Comparison of ENCODE assay signal across 22 cellular contexts in the genomic region with DNA sequence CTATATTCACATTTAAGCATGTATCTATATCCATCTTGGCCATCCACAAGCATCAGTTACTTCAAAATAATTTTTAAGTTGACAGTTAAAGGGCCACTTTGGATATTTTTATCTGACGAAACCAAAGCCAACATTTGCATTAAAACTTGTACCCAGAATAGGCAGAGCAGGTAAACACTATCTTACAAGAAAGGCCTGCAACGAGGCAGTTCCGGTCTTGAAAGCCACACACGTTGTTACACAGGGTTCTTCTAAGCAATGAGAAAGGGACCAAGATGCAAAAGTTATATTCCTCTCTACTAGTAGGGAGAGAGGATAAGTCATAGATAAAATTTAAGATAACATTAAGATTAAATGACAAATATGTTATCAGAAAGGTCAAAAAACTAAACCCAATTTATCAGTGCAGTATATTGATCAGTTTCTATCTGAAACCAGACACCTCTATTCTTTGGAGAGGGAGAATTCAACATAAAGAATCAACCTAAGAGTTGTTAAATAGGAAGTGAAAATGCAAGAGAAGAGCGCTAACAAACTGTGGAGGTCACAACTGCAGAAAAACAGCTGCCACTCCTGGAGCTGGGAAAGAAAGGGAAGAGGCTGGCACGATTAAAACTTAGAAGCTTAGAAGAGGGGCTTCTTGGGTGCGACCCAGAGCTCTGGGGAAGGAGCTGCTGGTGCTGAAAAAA.
"Had no signal": no experiment of that assay in that cellular context is flagged by ENCODE, and none has a peak within 500 bp of the region (broad histone marks: within the 10 kb centered on the region; RNA-seq: fewer than 3 reads in every experiment).

No MANE protein-coding gene starts in this region.

- H3K4me3 ChIP-seq: gastrocnemius medialis, lower lobe of right lung, ovary, psoas muscle, sigmoid colon, spleen, thoracic aorta, tibial nerve, upper lobe of right lung, uterus had no signal

- H3K9me3 ChIP-seq: gastrocnemius medialis, lower lobe of right lung, ovary, psoas muscle, sigmoid colon, thoracic aorta, tibial nerve, upper lobe of right lung, uterus had no signal

- H3K27me3 ChIP-seq: gastrocnemius medialis, ovary, sigmoid colon, spleen, tibial nerve, upper lobe of right lung, uterus had no signal

- H3K36me3 ChIP-seq: gastrocnemius medialis, lower lobe of right lung, ovary, sigmoid colon, spleen, thoracic aorta, tibial nerve, upper lobe of right lung, uterus had no signal

- DNase-seq: cortex of kidney; effector memory CD8-positive, alpha-beta T cell; foreskin fibroblast; gastrocnemius medialis; head of caudate nucleus; left ventricle myocardium superior; lower lobe of right lung; natural killer cell; occipital lobe; ovary; posterior cingulate gyrus; psoas muscle; right cardiac atrium; sigmoid colon; spleen; stimulated activated CD4-positive, alpha-beta T cell treated with anti-CD3 and anti-CD28 coated beads, Interleukin-15, amount 100 ng/mL, for 24 hours; stimulated activated CD4-positive, alpha-beta T cell treated with anti-CD3 and anti-CD28 coated beads, Interleukin-2, amount 100 ng/mL, for 48 hours; stimulated activated naive B cell treated with anti-CD40 and anti-IgM and Interleukin-4, amounts not matched to agents 10 μg/mL and 1 μg/mL and 100 μg/mL, for 72 hours; upper lobe of right lung; uterus had no signal

- H3K4me1 ChIP-seq: gastrocnemius medialis, lower lobe of right lung, psoas muscle, sigmoid colon, spleen, tibial nerve, upper lobe of right lung, uterus had no signal

- H3K27ac ChIP-seq: gastrocnemius medialis, lower lobe of right lung, ovary, psoas muscle, sigmoid colon, spleen, thoracic aorta, tibial nerve, upper lobe of right lung, uterus had no signal

- ATAC-seq: effector memory CD8-positive, alpha-beta T cell; gastrocnemius medialis; left ventricle myocardium superior; lower lobe of right lung; natural killer cell; psoas muscle; right cardiac atrium; stimulated activated naive B cell treated with anti-CD40 and anti-IgM and Interleukin-4, amounts not matched to agents 10 μg/mL and 1 μg/mL and 100 μg/mL, for 72 hours; upper lobe of right lung had no signal
